In genomic region chr12:6364037-6364360, GRCh38 we compare ENCODE assay signal across 9 cellular contexts. TPM values are rescaled to one million over a fixed set of nuclear protein-coding genes. Genes with fewer than 3 reads are reported as not detected.
A peak's percentile ranks its signal among the peaks of the same experiment; 100 is the strongest.
DNase-seq lines count a peak whose midpoint lies in the region; ATAC-seq, FAIRE-seq and TF ChIP-seq lines count a peak whose summit lies in the region.
"Had no signal": no experiment of that assay in that cellular context is flagged by ENCODE, and none has a peak within 500 bp of the region (broad histone marks: within the 10 kb centered on the region; RNA-seq: fewer than 3 reads in every experiment).

No MANE protein-coding gene starts in this region.

- CTCF ChIA-PET in activated CD8-positive, alpha-beta memory T cell treated with anti-CD3 and anti-CD28 coated beads, Interleukin-2, amount 10 ng/mL, durations not matched to agents 7 days and 5 days (lab: Charles Lee) = interaction anchor here (0.9 to 7.1 kb wide), 7 partner anchors 11 to 64 kb away, joined by 3 to 107 read pairs (median 4); partner anchors contain the start of genes SCNN1A and TNFRSF1A

- no peak for DNase-seq in activated CD8-positive, alpha-beta memory T cell treated with anti-CD3 and anti-CD28 coated beads, Interleukin-2, amount 10 ng/mL, durations not matched to agents 7 days and 5 days
- no peak for DNase-seq in activated CD8-positive, alpha-beta memory T cell treated with anti-CD3 and anti-CD28 coated beads, Interleukin-2, amount 50 U/mL, for 48 hours
- no peak for DNase-seq in bronchial epithelial cell (ENCODE audit: low read depth)
- no peak for DNase-seq in lower lobe of right lung
- no peak for DNase-seq in type B pancreatic cell (ENCODE audit: extremely low spot score, unreplicated experiment)
- DNase-seq in DMS153 (lab: John Stamatoyannopoulos, UW) = no peak
- DNase-seq in GM13977 (ENCODE audit: low spot score) = no peak

- in situ Hi-C loops in GM13977 (cut with MboI; ENCODE audit: low pct_unique_long_range_greater_than_20kb, low sequenced_read_pairs, unreplicated experiment) = no loop called here

- no peaks in the 10 kb centered on the region for H3K9me3 ChIP-seq in lower lobe of right lung
- H3K9me3 ChIP-seq: SJSA1 had no signal

- no peaks in the 10 kb centered on the region for H3K36me3 Mint-ChIP-seq in activated CD8-positive, alpha-beta memory T cell treated with anti-CD3 and anti-CD28 coated beads, Interleukin-2, amount 10 ng/mL, durations not matched to agents 7 days and 5 days
- H3K36me3 Mint-ChIP-seq in type B pancreatic cell = peaks cover 8% of the 10 kb centered on the region

- peaks cover 78% of the 10 kb centered on the region for H3K4me1 ChIP-seq in lower lobe of right lung

- ATAC-seq in activated CD8-positive, alpha-beta memory T cell treated with anti-CD3 and anti-CD28 coated beads, Interleukin-2, amount 10 ng/mL, durations not matched to agents 7 days and 5 days = no peak
- ATAC-seq in lower lobe of right lung = peak in 1 of 2 donors; percentile 34
- no peak for ATAC-seq in HG02642 (IDR thresholded peaks at IDR 0.05; ENCODE audit: poor library complexity, unreplicated experiment)

- H3K9me3 Mint-ChIP-seq in activated CD8-positive, alpha-beta memory T cell treated with anti-CD3 and anti-CD28 coated beads, Interleukin-2, amount 10 ng/mL, durations not matched to agents 7 days and 5 days (ENCODE audit: low read depth) = no peaks in the 10 kb centered on the region
- H3K9me3 Mint-ChIP-seq in type B pancreatic cell = peaks cover 5% of the 10 kb centered on the region

- peaks cover 35% of the 10 kb centered on the region for H3K4me1 Mint-ChIP-seq in activated CD8-positive, alpha-beta memory T cell treated with anti-CD3 and anti-CD28 coated beads, Interleukin-2, amount 10 ng/mL, durations not matched to agents 7 days and 5 days
- H3K4me1 Mint-ChIP-seq in type B pancreatic cell (ENCODE audit: unreplicated experiment) = peaks cover 5% of the 10 kb centered on the region

- peaks cover 2% of the 10 kb centered on the region for H3K36me3 ChIP-seq in bronchial epithelial cell (ENCODE audit: control insufficient read depth, insufficient read depth, low read length)
- peaks cover 9% of the 10 kb centered on the region for H3K36me3 ChIP-seq in lower lobe of right lung
- H3K36me3 ChIP-seq: SJSA1 had no signal

- H3K27ac Mint-ChIP-seq in activated CD8-positive, alpha-beta memory T cell treated with anti-CD3 and anti-CD28 coated beads, Interleukin-2, amount 10 ng/mL, durations not matched to agents 7 days and 5 days = peak overlapping the region; percentile 78
- H3K27ac Mint-ChIP-seq in type B pancreatic cell = peak overlapping the region; percentile 87

- no peak for FAIRE-seq in bronchial epithelial cell (lab: Jason Lieb, UNC)

- intact Hi-C loops in lower lobe of right lung (cut with DNase I) = no loop called here

- no peaks in the 10 kb centered on the region for H3K27me3 ChIP-seq in bronchial epithelial cell (ENCODE audit: control insufficient read depth, insufficient read depth, low read length)
- H3K27me3 ChIP-seq in lower lobe of right lung (ENCODE audit: low read depth) = no peaks in the 10 kb centered on the region
- H3K27me3 ChIP-seq: SJSA1 had no signal

- TF ChIP-seq CTCF in bronchial epithelial cell (IDR thresholded peaks at IDR 0.05; ENCODE audit: insufficient read depth, low read length, severe bottlenecking) = no peak
- no peak for TF ChIP-seq CTCF in lower lobe of right lung (IDR thresholded peaks at IDR 0.05)
- no peak for TF ChIP-seq CTCF in type B pancreatic cell (conservative IDR thresholded peaks at IDR 0.05)
- TF ChIP-seq CTCF in GM13977 (IDR thresholded peaks at IDR 0.05; ENCODE audit: extremely low read depth, insufficient read depth, missing control alignments) = no peak

- H3K4me3 ChIP-seq in bronchial epithelial cell (ENCODE audit: low read depth, low read length) = peak overlapping the region; percentile 48
- peak overlapping the region; percentile 75 for H3K4me3 ChIP-seq in lower lobe of right lung

- peak overlapping the region; percentile 71 for H3K4me3 Mint-ChIP-seq in activated CD8-positive, alpha-beta memory T cell treated with anti-CD3 and anti-CD28 coated beads, Interleukin-2, amount 10 ng/mL, durations not matched to agents 7 days and 5 days
- peak overlapping the region; percentile 76 for H3K4me3 Mint-ChIP-seq in type B pancreatic cell

- H3K27me3 Mint-ChIP-seq in activated CD8-positive, alpha-beta memory T cell treated with anti-CD3 and anti-CD28 coated beads, Interleukin-2, amount 10 ng/mL, durations not matched to agents 7 days and 5 days = no peaks in the 10 kb centered on the region
- no peaks in the 10 kb centered on the region for H3K27me3 Mint-ChIP-seq in type B pancreatic cell

- peak overlapping the region; percentile 97 for H3K27ac ChIP-seq in lower lobe of right lung
- H3K27ac ChIP-seq: SJSA1 had no signal

RNA-seq across cellular contexts. Expression of gene SCNN1A, which starts 11.4 kb away (rescaled TPM):
- total RNA-seq in activated CD8-positive, alpha-beta memory T cell treated with anti-CD3 and anti-CD28 coated beads, Interleukin-2, amount 10 ng/mL, durations not matched to agents 7 days and 5 days = under 1 TPM; 0.49 to 0.58 TPM
- total RNA-seq in bronchial epithelial cell = 54.5 and 57.7 TPM in 2 replicates
- 156 TPM for total RNA-seq in lower lobe of right lung
- 29.2 and 72.7 TPM in 2 replicates for total RNA-seq in type B pancreatic cell (ENCODE audit: low replicate concordance)

RNA-seq across cellular contexts. Expression of gene LTBR, which starts 20.0 kb away (rescaled TPM):
- total RNA-seq in activated CD8-positive, alpha-beta memory T cell treated with anti-CD3 and anti-CD28 coated beads, Interleukin-2, amount 10 ng/mL, durations not matched to agents 7 days and 5 days = under 1 TPM; 0.30 to 0.41 TPM
- 55.8 and 60.6 TPM in 2 replicates for total RNA-seq in bronchial epithelial cell
- 122 TPM for total RNA-seq in lower lobe of right lung
- 18.5 and 98.5 TPM in 2 replicates for total RNA-seq in type B pancreatic cell (ENCODE audit: low replicate concordance)

RNA-seq across cellular contexts. Expression of gene TNFRSF1A, which starts 22.1 kb away (rescaled TPM):
- total RNA-seq in activated CD8-positive, alpha-beta memory T cell treated with anti-CD3 and anti-CD28 coated beads, Interleukin-2, amount 10 ng/mL, durations not matched to agents 7 days and 5 days = 10 to 100 TPM; 63.3 to 71.5 TPM
- total RNA-seq in bronchial epithelial cell = 26.9 and 47.0 TPM in 2 replicates
- total RNA-seq in lower lobe of right lung = 165 TPM
- 79.1 and 222 TPM in 2 replicates for total RNA-seq in type B pancreatic cell (ENCODE audit: low replicate concordance)

RNA-seq across cellular contexts. Expression of gene PLEKHG6, which starts 53.5 kb away (rescaled TPM):
- not detected for total RNA-seq in activated CD8-positive, alpha-beta memory T cell treated with anti-CD3 and anti-CD28 coated beads, Interleukin-2, amount 10 ng/mL, durations not matched to agents 7 days and 5 days
- total RNA-seq in bronchial epithelial cell (15.3 and 23.4 TPM in 2 replicates), lower lobe of right lung (2.9 TPM), type B pancreatic cell (ENCODE audit: low replicate concordance) (32.4 and 115 TPM in 2 replicates)

Comparison
In these comparisons a context has a peak if more than half of its experiments do, and no peak if none do; other contexts are left out.
1. RNA of gene SCNN1A, which starts 11.4 kb away (total RNA-seq): 156 TPM in lower lobe of right lung (single experiment), 54.5 to 57.7 TPM in bronchial epithelial cell and 29.2 to 72.7 TPM in type B pancreatic cell; 0.49 to 0.58 TPM in activated CD8-positive, alpha-beta memory T cell treated with anti-CD3 and anti-CD28 coated beads, Interleukin-2, amount 10 ng/mL, durations not matched to agents 7 days and 5 days; every median in the first group is over 10 times any median in the second.
2. RNA of gene LTBR, which starts 20.0 kb away (total RNA-seq): 122 TPM in lower lobe of right lung (single experiment), 55.8 to 60.6 TPM in bronchial epithelial cell and 18.5 to 98.5 TPM in type B pancreatic cell; 0.30 to 0.41 TPM in activated CD8-positive, alpha-beta memory T cell treated with anti-CD3 and anti-CD28 coated beads, Interleukin-2, amount 10 ng/mL, durations not matched to agents 7 days and 5 days; every median in the first group is over 10 times any median in the second.